ENCODE assay signal across 8 cellular contexts in the genomic region with DNA sequence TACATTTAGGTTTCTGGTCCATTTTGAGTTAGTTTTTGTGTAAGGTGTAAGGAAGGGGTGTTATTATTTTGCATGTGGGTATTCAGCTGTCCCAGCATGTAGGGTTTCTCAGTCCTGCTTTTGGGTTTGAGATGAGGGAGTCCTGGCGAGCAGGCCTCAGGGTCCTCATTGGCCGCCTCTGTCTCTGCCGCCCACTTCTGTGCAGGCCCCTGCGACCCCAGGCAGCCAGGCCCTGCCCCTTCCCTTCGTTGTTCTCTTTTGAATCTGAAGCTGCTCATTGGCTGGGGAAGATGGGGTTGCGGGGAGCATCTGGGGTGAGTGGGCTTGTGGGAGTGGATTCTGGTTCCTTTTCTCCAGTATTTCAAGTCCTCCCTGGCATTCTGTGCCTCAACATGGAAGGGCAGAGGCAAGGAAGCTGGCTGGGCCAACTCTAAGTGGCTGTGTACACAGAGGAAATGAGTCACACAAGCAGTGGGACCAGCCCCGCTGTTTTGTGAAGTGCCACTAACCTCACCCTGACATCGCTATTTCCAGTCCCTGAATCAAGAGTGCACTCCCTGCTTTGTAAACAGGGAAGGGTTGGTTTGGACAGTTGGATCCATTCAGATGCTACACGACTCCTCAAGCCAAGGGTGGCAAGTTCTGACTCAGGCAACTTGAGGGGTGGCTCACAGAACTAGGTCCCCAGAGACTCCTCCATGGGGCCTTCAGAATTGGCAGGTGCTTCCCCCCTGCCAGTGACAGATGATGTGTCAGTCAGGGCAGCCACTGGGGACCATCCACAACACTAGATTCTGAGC.
DNase-seq lines count a peak whose midpoint lies in the region; ATAC-seq and TF ChIP-seq lines count a peak whose summit lies in the region.
"Not testable (repeated sequence)": the region's sequence is repeated elsewhere in the genome, so short reads cannot be mapped to it uniquely, and the experiment has no call there.

No MANE protein-coding gene starts in this region.

- RAD21 ChIA-PET in HCT116 (lab: Charles Lee; ENCODE audit: low non-redundant PET in 1 of 2, low total read pairs in 2 of 2, uncharacterized antibody in 2 of 2, unreplicated experiment in 2 of 2), result not testable (repeated sequence)

- not testable (repeated sequence) for H3K36me3 Mint-ChIP-seq in IgD-negative memory B cell; activated T-cell treated with anti-CD3 and anti-CD28 coated beads, Interleukin-2, amount 50 U/mL, for 4 hours (ENCODE audit: insufficient read depth)

- in situ Hi-C loops in transverse colon (cut with MboI; ENCODE audit: low pct_ligation_motif_present in 1 of 4, low pct_unique_long_range_greater_than_20kb in 1 of 4, low sequenced_read_pairs in 3 of 4), result not testable (repeated sequence)

- H3K27me3 ChIP-seq in HCT116 (ENCODE audit: insufficient read depth, low read length); Peyer's patch; prostate gland (replicated peaks; ENCODE audit: insufficient read depth); transverse colon: not testable (repeated sequence)

- H3K27ac ChIP-seq in HCT116 (ENCODE audit: low read depth, low read length) (peak overlapping the region; percentile 69), Peyer's patch (peak overlapping the region in 3 of 4 donors; percentile 35 to 59 (median 38)), transverse colon (peak overlapping the region; percentile 70 to 75 (median 72))
- H3K27ac ChIP-seq in prostate gland, result not testable (repeated sequence)

- not testable (repeated sequence) for H3K27me3 Mint-ChIP-seq in IgD-negative memory B cell; activated T-cell treated with anti-CD3 and anti-CD28 coated beads, Interleukin-2, amount 50 U/mL, for 4 hours (ENCODE audit: low read depth)

- CTCF ChIA-PET in HCT116 (lab: Charles Lee), result not testable (repeated sequence)

- peaks cover 10 to 15% (median 11%) of the 10 kb centered on the region in 3 donors for H3K4me1 Mint-ChIP-seq in IgD-negative memory B cell
- H3K4me1 Mint-ChIP-seq in activated T-cell treated with anti-CD3 and anti-CD28 coated beads, Interleukin-2, amount 50 U/mL, for 4 hours (ENCODE audit: low read depth), result peaks cover 17% of the 10 kb centered on the region

- TF ChIP-seq RAD21 in HCT116 (IDR thresholded peaks at IDR 0.05; ENCODE audit: low read depth), result not testable (repeated sequence)

- TF ChIP-seq POLR2A in HCT116 (IDR thresholded peaks at IDR 0.05; ENCODE audit: borderline replicate concordance, extremely low read depth, insufficient read depth, insufficient read length); Peyer's patch (IDR thresholded peaks at IDR 0.05); prostate gland (IDR thresholded peaks at IDR 0.05); transverse colon (IDR thresholded peaks at IDR 0.05): not testable (repeated sequence)

- H3K9me3 Mint-ChIP-seq in IgD-negative memory B cell; activated T-cell treated with anti-CD3 and anti-CD28 coated beads, Interleukin-2, amount 50 U/mL, for 4 hours: not testable (repeated sequence)

- not testable (repeated sequence) for H3K36me3 ChIP-seq in HCT116 (ENCODE audit: control insufficient read depth in 1 of 2, insufficient read depth in 2 of 2, low read length in 2 of 2); Peyer's patch; prostate gland; transverse colon

- H3K4me2 ChIP-seq in HCT116 (ENCODE audit: low read length), result peak overlapping the region; percentile 77

- H4K20me1 ChIP-seq in HCT116 (ENCODE audit: insufficient read depth), result not testable (repeated sequence)

- intact Hi-C loops in HCT116 (cut with micrococcal nuclease); prostate gland (cut with DNase I); transverse colon (cut with DNase I; ENCODE audit: low total_unique reads): not testable (repeated sequence)

- not testable (repeated sequence) for TF ChIP-seq CTCF in GM12865 (IDR thresholded peaks at IDR 0.05; ENCODE audit: insufficient read depth, low read depth, low read length, missing control alignments); HCT116 (IDR thresholded peaks at IDR 0.05 in 2 of 3, conservative IDR thresholded peaks at IDR 0.05 in 1 of 3; ENCODE audit: borderline replicate concordance in 1 of 3, insufficient read depth in 1 of 3, low read depth in 2 of 3, low read length in 2 of 3); Peyer's patch (IDR thresholded peaks at IDR 0.05); fibroblast of mammary gland (conservative IDR thresholded peaks at IDR 0.05; ENCODE audit: control insufficient read depth, insufficient read depth, low read depth, low read length); prostate gland (IDR thresholded peaks at IDR 0.05); transverse colon (IDR thresholded peaks at IDR 0.05)

- 49% methylated on average over 6 of the region's 9 CpGs for whole genome bisulfite sequencing in prostate gland
- WGBS in transverse colon (ENCODE audit: low coverage in 1 of 2), 2 donors, result 42% methylated on average over 6 of the region's 9 CpGs; no CpG with 5 or more reads in 1 of the 2 donors

- not testable (repeated sequence) for H3K9me3 ChIP-seq in HCT116 (ENCODE audit: control insufficient read depth in 1 of 2, insufficient read depth in 1 of 2, low read depth in 1 of 2, low read length in 2 of 2); Peyer's patch; prostate gland; transverse colon

- BruUV-seq in HCT116 (replicated peaks; lab: Mats Ljungman, UMichigan), result not testable (repeated sequence)

- H3K4me3 Mint-ChIP-seq in IgD-negative memory B cell, result peak overlapping the region in 3 of 4 donors; percentile 49 to 89 (median 65)
- H3K4me3 Mint-ChIP-seq in activated T-cell treated with anti-CD3 and anti-CD28 coated beads, Interleukin-2, amount 50 U/mL, for 4 hours, result not testable (repeated sequence)

- ATAC-seq in HCT116, result peak; percentile 98
- peak; percentile 100 for ATAC-seq in activated T-cell treated with anti-CD3 and anti-CD28 coated beads, Interleukin-2, amount 50 U/mL, for 4 hours

- H3K79me2 ChIP-seq in HCT116 (ENCODE audit: insufficient read depth, low read length), result not testable (repeated sequence)

- POLR2A ChIA-PET in HCT116 (lab: Charles Lee), result not testable (repeated sequence)

- DNase-seq in GM12865 (ENCODE audit: low read depth) (peak; percentile 64), HCT116 (ENCODE audit: low read depth, low spot score) (peak; percentile 62), Peyer's patch (peak; percentile 44 to 84 (median 60)), fibroblast of mammary gland (ENCODE audit: low read depth) (peak; percentile 49), prostate gland (ENCODE audit: low spot score) (peak; percentile 76), transverse colon (peak; percentile 82)
- peak; percentile 19 for DNase-seq in activated T-cell treated with anti-CD3 and anti-CD28 coated beads, Interleukin-2, amount 50 U/mL, for 4 hours

- not testable (repeated sequence) for H2AFZ ChIP-seq in HCT116 (ENCODE audit: low read depth, low read length, poor library complexity, severe bottlenecking)

- H3K9me2 ChIP-seq in HCT116 (ENCODE audit: insufficient read depth), result not testable (repeated sequence)

- H3K9ac ChIP-seq in HCT116 (ENCODE audit: low read length), result peak overlapping the region; percentile 52

- TF ChIP-seq EP300 in transverse colon (IDR thresholded peaks at IDR 0.05; ENCODE audit: low read depth), result not testable (repeated sequence)

- peak overlapping the region; percentile 48 to 78 (median 59) for H3K27ac Mint-ChIP-seq in IgD-negative memory B cell

- H3K4me1 ChIP-seq in HCT116 (ENCODE audit: control insufficient read depth in 1 of 2, insufficient read depth in 2 of 2, low read length in 2 of 2), result peaks cover 15 to 24% of the 10 kb centered on the region in 2 experiments; a peak in 3 of 4 replicates
- not testable (repeated sequence) for H3K4me1 ChIP-seq in Peyer's patch; prostate gland (replicated peaks)
- peaks cover 0 to 15% (median 2%) of the 10 kb centered on the region in 4 donors for H3K4me1 ChIP-seq in transverse colon

- not testable (repeated sequence) for H3K4me3 ChIP-seq in GM12865 (ENCODE audit: low read depth, low read length); Peyer's patch; fibroblast of mammary gland (ENCODE audit: control insufficient read depth, low read depth, low read length); prostate gland; transverse colon
- H3K4me3 ChIP-seq in HCT116 (replicated peaks in 1 of 2; ENCODE audit: low read depth in 1 of 2, low read length in 2 of 2), result peak overlapping the region in 1 of 2 experiments; percentile 29; a peak in 2 of 4 replicates

TF ChIP-seq in HCT116, 20 proteins besides CTCF, POLR2A, EP300 and RAD21:
- peak; percentile 82 for TF ChIP-seq CBX3 (IDR thresholded peaks at IDR 0.05; ENCODE audit: low read depth)
- TF ChIP-seq POLR2AphosphoS5 (IDR thresholded peaks at IDR 0.05; ENCODE audit: low read depth, low read length), result peak; percentile 38; the same call in 1 of the 2 replicates
- TF ChIP-seq JUND (IDR thresholded peaks at IDR 0.05), result peak; percentile 84
- peak; percentile 82 for TF ChIP-seq FOSL1 (IDR thresholded peaks at IDR 0.05; ENCODE audit: low read depth)
- TF ChIP-seq SP1 (IDR thresholded peaks at IDR 0.05; ENCODE audit: low read depth), result peak; percentile 64; the same call in 1 of the 2 replicates

Comparison
In these comparisons a context has a peak if more than half of its experiments do, and no peak if none do; other contexts are left out.
1. DNase-seq: peak in every context shown above with its lines; median percentile 82 in transverse colon; 76 in prostate gland; 64 in GM12865; 62 in HCT116; 60 in Peyer's patch; 49 in fibroblast of mammary gland; 19 in activated T-cell treated with anti-CD3 and anti-CD28 coated beads, Interleukin-2, amount 50 U/mL, for 4 hours.